Comparison of ENCODE assay signal across 9 cellular contexts in the genomic region with DNA sequence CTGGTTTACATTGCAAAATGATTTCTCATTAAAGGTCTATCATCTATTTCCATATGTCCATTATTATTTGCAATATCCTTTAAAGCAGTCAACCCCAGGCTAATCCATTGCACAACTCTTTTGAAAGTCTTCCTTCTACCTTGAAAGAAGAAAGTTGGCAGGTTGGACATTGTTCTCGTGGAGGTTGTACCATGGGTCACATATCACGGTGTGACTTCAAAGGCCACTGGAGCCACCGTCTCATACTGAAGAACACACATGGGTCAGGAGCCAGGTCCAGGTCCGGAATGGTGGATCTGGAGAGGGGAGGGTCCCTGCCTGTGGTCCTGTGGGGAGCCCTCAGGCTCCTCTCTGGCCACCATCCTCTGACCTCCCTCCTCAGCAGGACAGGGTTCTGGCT. TPM values are rescaled to one million over a fixed set of nuclear protein-coding genes. Genes with fewer than 3 reads are reported as not detected.
"Had no signal": no experiment of that assay in that cellular context is flagged by ENCODE, and none has a peak within 500 bp of the region (broad histone marks: within the 10 kb centered on the region; RNA-seq: fewer than 3 reads in every experiment).

No MANE protein-coding gene starts in this region.

RNA-seq across cellular contexts. Expression of a gene that starts 1.7 kb away (rescaled TPM):
- total RNA-seq: OCI-LY7, PC-3, PC-9, Right ventricle myocardium inferior, Right ventricle myocardium superior, SJCRH30, SK-MEL-5 had no signal
- polyA plus RNA-seq: SK-N-SH had no signal

RNA-seq across cellular contexts. Expression of a gene that starts 26.2 kb away (rescaled TPM):
- total RNA-seq: OCI-LY7, PC-3, PC-9, SJSA1, SK-MEL-5 had no signal
- polyA plus RNA-seq: SK-N-SH had no signal

RNA-seq across cellular contexts. Expression of a gene that starts 54.9 kb away (rescaled TPM):
- total RNA-seq: OCI-LY7 had no signal
